In the genomic region with DNA sequence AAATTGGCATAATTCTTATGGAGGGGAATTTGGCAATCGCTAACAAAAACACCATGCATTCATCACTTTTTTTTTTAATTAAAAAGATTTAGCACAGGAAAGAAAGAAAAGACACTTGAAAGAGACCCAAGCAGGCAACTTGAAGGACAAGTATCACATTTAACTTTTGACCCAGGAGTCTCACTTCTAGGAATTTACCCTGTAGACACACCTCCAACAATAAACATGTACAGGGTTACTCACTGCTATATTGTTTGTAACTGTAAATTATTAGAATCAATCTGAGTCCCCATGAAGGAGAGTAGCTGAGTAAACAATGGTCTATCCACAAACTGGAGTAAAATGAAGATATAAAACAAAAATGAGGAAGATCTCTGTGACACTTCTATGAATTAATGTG, we compare ENCODE assay signal across 36 cellular contexts.
"Had no signal": no experiment of that assay in that cellular context is flagged by ENCODE, and none has a peak within 500 bp of the region (broad histone marks: within the 10 kb centered on the region; RNA-seq: fewer than 3 reads in every experiment).

No MANE protein-coding gene starts in this region.

- H3K4me1 ChIP-seq: adrenal gland, body of pancreas, breast epithelium had no signal

- DNase-seq: activated B cell treated with CpG ODN at 0.5 μM for 24 hours; activated CD4-positive, alpha-beta memory T cell treated with anti-CD3 and anti-CD28 coated beads for 36 hours; activated CD4-positive, alpha-beta T cell treated with anti-CD3 and anti-CD28 coated beads for 4 hours; activated CD4-positive, alpha-beta T cell treated with anti-CD3 and anti-CD28 coated beads, Interleukin-2, amount 10 ng/mL, durations not matched to agents 24 days and 14 days; activated CD4-positive, alpha-beta T cell treated with anti-CD3 and anti-CD28 coated beads, Interleukin-2, amount 50 U/mL, for 1 hour; activated CD4-positive, alpha-beta T cell treated with anti-CD3 and anti-CD28 coated beads, Interleukin-2, amount 50 U/mL, for 4 hours; activated CD4-positive, CD25-positive, alpha-beta regulatory T cell treated with anti-CD3 and anti-CD28 coated beads, Interleukin-2, amount 50 U/mL, for 72 hours; activated CD8-positive, alpha-beta memory T cell treated with anti-CD3 and anti-CD28 coated beads, Interleukin-2, amount 50 U/mL, for 4 hours; activated CD8-positive, alpha-beta T cell treated with anti-CD3 and anti-CD28 coated beads for 36 hours; activated effector memory CD4-positive, alpha-beta T cell treated with anti-CD3 and anti-CD28 coated beads, Interleukin-2, amount 50 U/mL, for 16 hours; activated gamma-delta T cell treated with Interleukin-2 at 50 U/mL for 16 hours; activated naive CD4-positive, alpha-beta T cell; activated naive CD4-positive, alpha-beta T cell treated with anti-CD3 and anti-CD28 coated beads for 36 hours; activated naive CD4-positive, alpha-beta T cell treated with anti-CD3 and anti-CD28 coated beads, Interleukin-2, amount 50 U/mL, for 16 hours; activated naive CD8-positive, alpha-beta T cell treated with anti-CD3 and anti-CD28 coated beads for 36 hours; activated T-cell treated with anti-CD3 and anti-CD28 coated beads for 4 hours; activated T-cell treated with anti-CD3 and anti-CD28 coated beads, Interleukin-2, amount 50 U/mL, for 24 hours; activated T-cell treated with anti-CD3 and anti-CD28 coated beads, Interleukin-2, amount 50 U/mL, for 48 hours; adrenal gland; amniotic stem cell; aorta; body of pancreas; brain microvascular endothelial cell; central memory CD4-positive, alpha-beta T cell; cerebellar nuclear complex; SW 1271; T-helper 1 cell; T-helper 2 cell; T-helper 9 cell had no signal

- H3K36me3 ChIP-seq: breast epithelium had no signal

- H3K9me3 Mint-ChIP-seq: activated CD4-positive, alpha-beta memory T cell treated with anti-CD3 and anti-CD28 coated beads for 36 hours; activated CD4-positive, alpha-beta T cell treated with anti-CD3 and anti-CD28 coated beads, Interleukin-2, amount 10 ng/mL, durations not matched to agents 24 days and 14 days; activated CD8-positive, alpha-beta T cell treated with anti-CD3 and anti-CD28 coated beads for 36 hours; activated naive CD4-positive, alpha-beta T cell treated with anti-CD3 and anti-CD28 coated beads for 36 hours; activated naive CD4-positive, alpha-beta T cell treated with anti-CD3 and anti-CD28 coated beads, Interleukin-2, amount 50 U/mL, for 72 hours; activated naive CD8-positive, alpha-beta T cell treated with anti-CD3 and anti-CD28 coated beads for 36 hours; activated T-cell treated with anti-CD3 and anti-CD28 coated beads, Interleukin-2, amount 50 U/mL, for 24 hours; activated T-helper 1 cell treated with anti-CD3 and anti-CD28 coated beads, Interleukin-12 subunit alpha, Interleukin-12 subunit beta, Interleukin-2, Interleukin-4 antibody, amounts not matched to agents 30 ng/mL and 10 ng/mL and 1 ng/mL, durations not matched to agents 14 hours and 24 hours and 36 hours; activated T-helper 17 cell treated with anti-CD3 and anti-CD28 coated beads, Interleukin-2, amount 50 U/mL, for 72 hours; T-helper 1 cell treated with Interleukin-12 subunit alpha and Interleukin-12 subunit beta and Interleukin-4 antibody, amounts not matched to agents 30 μg/mL and 1 μg/mL, for 36 hours; T-helper 2 cell treated with Interferon-gamma antibody and Interleukin-4, amounts not matched to agents 5 μg/mL and 100 μg/mL, for 36 hours had no signal

- H3K27me3 Mint-ChIP-seq: activated B cell treated with CpG ODN at 0.5 μM for 24 hours; activated CD4-positive, alpha-beta memory T cell treated with anti-CD3 and anti-CD28 coated beads for 36 hours; activated CD4-positive, alpha-beta T cell treated with anti-CD3 and anti-CD28 coated beads, Interleukin-2, amount 10 ng/mL, durations not matched to agents 24 days and 14 days; activated CD8-positive, alpha-beta T cell treated with anti-CD3 and anti-CD28 coated beads for 36 hours; activated naive CD8-positive, alpha-beta T cell treated with anti-CD3 and anti-CD28 coated beads for 36 hours; activated T-cell treated with anti-CD3 and anti-CD28 coated beads, Interleukin-2, amount 50 U/mL, for 24 hours; activated T-helper 17 cell treated with anti-CD3 and anti-CD28 coated beads, Interleukin-2, amount 50 U/mL, for 72 hours had no signal

- ATAC-seq: activated CD8-positive, alpha-beta T cell treated with anti-CD3 and anti-CD28 coated beads for 36 hours; activated naive CD4-positive, alpha-beta T cell treated with anti-CD3 and anti-CD28 coated beads, Interleukin-2, amount 50 U/mL, for 72 hours; activated T-helper 17 cell treated with anti-CD3 and anti-CD28 coated beads, Interleukin-2, amount 50 U/mL, for 72 hours; body of pancreas had no signal

- H3K27ac ChIP-seq: adrenal gland, body of pancreas, brain microvascular endothelial cell, breast epithelium, VCaP had no signal

- H3K4me1 Mint-ChIP-seq: activated B cell treated with CpG ODN at 0.5 μM for 24 hours had no signal

- H3K9me3 ChIP-seq: adrenal gland, body of pancreas, breast epithelium had no signal

- H3K27me3 ChIP-seq: adrenal gland, body of pancreas, brain microvascular endothelial cell, breast epithelium had no signal

- H3K4me3 Mint-ChIP-seq: activated B cell treated with CpG ODN at 0.5 μM for 24 hours; activated CD4-positive, alpha-beta memory T cell treated with anti-CD3 and anti-CD28 coated beads for 36 hours; activated CD4-positive, alpha-beta T cell treated with anti-CD3 and anti-CD28 coated beads, Interleukin-2, amount 10 ng/mL, durations not matched to agents 24 days and 14 days; activated CD8-positive, alpha-beta T cell treated with anti-CD3 and anti-CD28 coated beads for 36 hours; activated naive CD4-positive, alpha-beta T cell treated with anti-CD3 and anti-CD28 coated beads for 36 hours; activated naive CD8-positive, alpha-beta T cell treated with anti-CD3 and anti-CD28 coated beads for 36 hours; activated T-cell treated with anti-CD3 and anti-CD28 coated beads, Interleukin-2, amount 50 U/mL, for 24 hours; activated T-helper 1 cell treated with anti-CD3 and anti-CD28 coated beads, Interleukin-12 subunit alpha, Interleukin-12 subunit beta, Interleukin-2, Interleukin-4 antibody, amounts not matched to agents 30 ng/mL and 10 ng/mL and 1 ng/mL, durations not matched to agents 14 hours and 24 hours and 36 hours; activated T-helper 17 cell treated with anti-CD3 and anti-CD28 coated beads, Interleukin-2, amount 50 U/mL, for 72 hours; T-helper 1 cell treated with Interleukin-12 subunit alpha and Interleukin-12 subunit beta and Interleukin-4 antibody, amounts not matched to agents 30 μg/mL and 1 μg/mL, for 36 hours; T-helper 2 cell treated with Interferon-gamma antibody and Interleukin-4, amounts not matched to agents 5 μg/mL and 100 μg/mL, for 36 hours had no signal

- H3K4me3 ChIP-seq: adrenal gland, body of pancreas, breast epithelium had no signal

- H3K27ac Mint-ChIP-seq: activated B cell treated with CpG ODN at 0.5 μM for 24 hours; activated CD4-positive, alpha-beta memory T cell treated with anti-CD3 and anti-CD28 coated beads for 36 hours; activated CD4-positive, alpha-beta T cell treated with anti-CD3 and anti-CD28 coated beads, Interleukin-2, amount 10 ng/mL, durations not matched to agents 24 days and 14 days; activated CD8-positive, alpha-beta T cell treated with anti-CD3 and anti-CD28 coated beads for 36 hours; activated naive CD4-positive, alpha-beta T cell treated with anti-CD3 and anti-CD28 coated beads for 36 hours; activated naive CD4-positive, alpha-beta T cell treated with anti-CD3 and anti-CD28 coated beads, Interleukin-2, amount 50 U/mL, for 72 hours; activated naive CD8-positive, alpha-beta T cell treated with anti-CD3 and anti-CD28 coated beads for 36 hours; activated T-cell treated with anti-CD3 and anti-CD28 coated beads, Interleukin-2, amount 50 U/mL, for 24 hours; activated T-helper 1 cell treated with anti-CD3 and anti-CD28 coated beads, Interleukin-12 subunit alpha, Interleukin-12 subunit beta, Interleukin-2, Interleukin-4 antibody, amounts not matched to agents 30 ng/mL and 10 ng/mL and 1 ng/mL, durations not matched to agents 14 hours and 24 hours and 36 hours; activated T-helper 17 cell treated with anti-CD3 and anti-CD28 coated beads, Interleukin-2, amount 50 U/mL, for 72 hours; T-helper 1 cell treated with Interleukin-12 subunit alpha and Interleukin-12 subunit beta and Interleukin-4 antibody, amounts not matched to agents 30 μg/mL and 1 μg/mL, for 36 hours; T-helper 2 cell treated with Interferon-gamma antibody and Interleukin-4, amounts not matched to agents 5 μg/mL and 100 μg/mL, for 36 hours had no signal
